ENCODE assay signal across 22 cellular contexts in the genomic region with DNA sequence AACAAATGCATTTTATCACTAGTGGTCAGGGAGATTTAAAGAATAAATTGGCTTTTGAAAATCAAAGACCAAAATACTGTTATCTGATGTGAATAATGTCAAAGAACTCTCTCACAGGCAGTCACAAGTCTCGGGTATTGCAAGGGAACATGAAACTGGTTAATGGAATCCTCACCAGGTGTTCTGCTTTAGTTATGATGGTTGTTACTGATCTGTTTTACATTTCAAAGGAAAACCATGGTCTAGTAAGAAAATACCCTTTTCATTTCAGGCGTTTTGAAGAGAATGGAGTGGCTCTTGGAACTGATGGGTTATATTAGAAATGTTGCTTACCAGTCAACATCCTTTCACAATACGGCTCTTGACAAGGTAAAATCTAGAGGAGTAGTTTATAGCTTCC. TPM values are rescaled to one million over a fixed set of nuclear protein-coding genes. Genes with fewer than 3 reads are reported as not detected.
DNase-seq lines count a peak whose midpoint lies in the region; ATAC-seq and TF ChIP-seq lines count a peak whose summit lies in the region.
"Had no signal": no experiment of that assay in that cellular context is flagged by ENCODE, and none has a peak within 500 bp of the region (broad histone marks: within the 10 kb centered on the region; RNA-seq: fewer than 3 reads in every experiment).

No MANE protein-coding gene starts in this region.

- H3K27ac ChIP-seq in GM23338 (ENCODE audit: low read depth), result no peak overlapping the region
- H3K27ac ChIP-seq in neural cell (ENCODE audit: low read length), result no peak overlapping the region
- H3K27ac ChIP-seq: BLaER1 treated with 17β-estradiol and CSF1 and Interleukin-3, amounts not matched to agents 10 nM and 100 nM had no signal

- H3K9me3 ChIP-seq in neural cell (ENCODE audit: low read length), result no peaks in the 10 kb centered on the region
- H3K9me3 ChIP-seq: SK-N-SH had no signal

- ATAC-seq in GM23338, result no peak
- ATAC-seq in GM18867 (IDR thresholded peaks at IDR 0.05; ENCODE audit: unreplicated experiment), result no peak
- ATAC-seq: T-cell had no signal

- peaks cover 15% of the 10 kb centered on the region for H3K4me1 Mint-ChIP-seq in GM23338
- H3K4me1 Mint-ChIP-seq: CD8-positive, alpha-beta memory T cell; T-cell had no signal

- H3K4me2 ChIP-seq in GM23338 (no peak overlapping the region), neural cell (ENCODE audit: low read length) (no peak overlapping the region)
- H3K4me2 ChIP-seq: BLaER1 treated with 17β-estradiol and CSF1 and Interleukin-3, amounts not matched to agents 10 nM and 100 nM; SK-N-SH had no signal

- H4K20me1 ChIP-seq in GM23338 (replicated peaks; ENCODE audit: insufficient read depth) (no peaks in the 10 kb centered on the region), neural cell (ENCODE audit: insufficient read depth) (no peaks in the 10 kb centered on the region)
- H4K20me1 ChIP-seq: BLaER1 treated with 17β-estradiol and CSF1 and Interleukin-3, amounts not matched to agents 10 nM and 100 nM had no signal

- no peaks in the 10 kb centered on the region for H3K4me1 ChIP-seq in GM23338 (ENCODE audit: insufficient read depth)

- H3K79me2 ChIP-seq in GM23338 (replicated peaks; ENCODE audit: insufficient read depth) (no peaks in the 10 kb centered on the region), neural cell (replicated peaks; ENCODE audit: insufficient read depth, low read length) (no peaks in the 10 kb centered on the region)

- H3K9me3 Mint-ChIP-seq in GM23338, result 0 out of 3 replicates have a peak, but pooled peaks cover 2% of the 10 kb centered on the region
- H3K9me3 Mint-ChIP-seq: CD8-positive, alpha-beta memory T cell; H9; T-cell had no signal

- H3K4me3 ChIP-seq in GM23338, result no peak overlapping the region
- no peak overlapping the region for H3K4me3 ChIP-seq in neural cell (ENCODE audit: low read length)
- H3K4me3 ChIP-seq: BLaER1 treated with 17β-estradiol and CSF1 and Interleukin-3, amounts not matched to agents 10 nM and 100 nM had no signal

- H3K36me3 ChIP-seq in GM23338 (ENCODE audit: insufficient read depth) (no peaks in the 10 kb centered on the region), neural cell (ENCODE audit: insufficient read depth, low read length) (peaks cover 11% of the 10 kb centered on the region)

- H3K36me3 Mint-ChIP-seq in GM23338 (ENCODE audit: low read depth), result peaks cover 17% of the 10 kb centered on the region

- no peak overlapping the region for H3K27ac Mint-ChIP-seq in GM23338
- H3K27ac Mint-ChIP-seq: CD8-positive, alpha-beta memory T cell; T-cell had no signal

- peaks cover 2% of the 10 kb centered on the region for H3K27me3 Mint-ChIP-seq in GM23338 (ENCODE audit: insufficient read depth, low read depth, poor library complexity)
- H3K27me3 Mint-ChIP-seq: CD8-positive, alpha-beta memory T cell; T-cell had no signal

- peak; percentile 65 for TF ChIP-seq EP300 in neural cell (conservative IDR thresholded peaks at IDR 0.05; ENCODE audit: poor library complexity, severe bottlenecking)

- TF ChIP-seq CTCF in GM23338 (conservative IDR thresholded peaks at IDR 0.05; ENCODE audit: low read depth in 2 of 2) (no peak), neural cell (IDR thresholded peaks at IDR 0.05; ENCODE audit: poor library complexity, severe bottlenecking) (no peak)

- H3K9me2 ChIP-seq in GM23338 (ENCODE audit: insufficient read depth), result no peaks in the 10 kb centered on the region; the same call in 1 of the 2 replicates
- H3K9me2 ChIP-seq in neural cell (ENCODE audit: insufficient read depth, low read length), result no peaks in the 10 kb centered on the region
- H3K9me2 ChIP-seq: SK-N-SH had no signal

- H2AFZ ChIP-seq in GM23338 (no peak overlapping the region), neural cell (ENCODE audit: low read depth, low read length) (no peak overlapping the region)

- H3K9ac ChIP-seq in neural cell (ENCODE audit: low read length), result no peak overlapping the region
- H3K9ac ChIP-seq: BLaER1 treated with 17β-estradiol and CSF1 and Interleukin-3, amounts not matched to agents 10 nM and 100 nM; SK-N-SH had no signal

- H3K27me3 ChIP-seq in GM23338 (ENCODE audit: insufficient read depth) (no peaks in the 10 kb centered on the region), neural cell (ENCODE audit: insufficient read depth, low read depth, low read length) (no peaks in the 10 kb centered on the region)
- H3K27me3 ChIP-seq: BLaER1 treated with 17β-estradiol and CSF1 and Interleukin-3, amounts not matched to agents 10 nM and 100 nM had no signal

- DNase-seq in GM23338 (ENCODE audit: low spot score) (peak; percentile 8), NCI-H2107 treated with DMSO at 0.1 percent for 48 hours (lab: John Stamatoyannopoulos, UW; ENCODE audit: unreplicated experiment) (peak; percentile 94), cerebellar cortex (ENCODE audit: low spot score) (peak; percentile 42), DMS 273 treated with DMSO at 0.1 percent for 48 hours (lab: John Stamatoyannopoulos, UW) (no peak), putamen (ENCODE audit: low spot score) (no peak)
- no peak for DNase-seq in activated naive CD4-positive, alpha-beta T cell treated with anti-CD3 and anti-CD28 coated beads, Interleukin-2, amount 50 U/mL, for 16 hours
- DNase-seq: CD8-positive, alpha-beta memory T cell; H9; MM.1S; NCI-H1092; NCI-H146; NCI-H2171; NCI-H446; NCI-H526 treated with DMSO at 0.1 percent for 48 hours; NK-92 treated with Interleukin-12 subunit alpha and Interleukin-12 subunit beta, amount 100 ng/mL, for 24 hours; RPMI8226; SHP77 treated with DMSO at 0.1 percent for 48 hours; SK-N-SH; T-cell had no signal

- no peak for TF ChIP-seq RAD21 in neural cell (conservative IDR thresholded peaks at IDR 0.05)

- H3K4me3 Mint-ChIP-seq in GM23338, result no peak overlapping the region
- H3K4me3 Mint-ChIP-seq: CD8-positive, alpha-beta memory T cell; H9; T-cell had no signal

- H3F3A ChIP-seq in GM23338 (replicated peaks; ENCODE audit: low read depth) (no peaks in the 10 kb centered on the region), neural cell (ENCODE audit: insufficient read depth, low read length, poor library complexity, severe bottlenecking) (no peaks in the 10 kb centered on the region)

TF ChIP-seq in GM23338, 12 proteins besides CTCF, POLR2A, EP300 and RAD21 (continues in another document):
- TF ChIP-seq JUNB (IDR thresholded peaks at IDR 0.05; ENCODE audit: unreplicated experiment) (no peak), NANOG (IDR thresholded peaks at IDR 0.05; ENCODE audit: borderline replicate concordance) (no peak; the same call in 1 of the 2 replicates), STAT1 (IDR thresholded peaks at IDR 0.05; ENCODE audit: unreplicated experiment) (no peak), ZNF114 (CRISPR knock-in tag; IDR thresholded peaks at IDR 0.05) (no peak), CREB1 (CRISPR knock-in tag; IDR thresholded peaks at IDR 0.05; ENCODE audit: low read depth) (no peak)
- TF ChIP-seq, protein P1, sequence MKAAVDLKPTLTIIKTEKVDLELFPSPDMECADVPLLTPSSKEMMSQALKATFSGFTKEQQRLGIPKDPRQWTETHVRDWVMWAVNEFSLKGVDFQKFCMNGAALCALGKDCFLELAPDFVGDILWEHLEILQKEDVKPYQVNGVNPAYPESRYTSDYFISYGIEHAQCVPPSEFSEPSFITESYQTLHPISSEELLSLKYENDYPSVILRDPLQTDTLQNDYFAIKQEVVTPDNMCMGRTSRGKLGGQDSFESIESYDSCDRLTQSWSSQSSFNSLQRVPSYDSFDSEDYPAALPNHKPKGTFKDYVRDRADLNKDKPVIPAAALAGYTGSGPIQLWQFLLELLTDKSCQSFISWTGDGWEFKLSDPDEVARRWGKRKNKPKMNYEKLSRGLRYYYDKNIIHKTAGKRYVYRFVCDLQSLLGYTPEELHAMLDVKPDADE (IDR thresholded peaks at IDR 0.05), result no peak

TF ChIP-seq in neural cell, 6 proteins besides CTCF, POLR2A, EP300 and RAD21:
- TF ChIP-seq POLR2AphosphoS5 (IDR thresholded peaks at IDR 0.05) (peak; percentile 74), MXI1 (conservative IDR thresholded peaks at IDR 0.05; ENCODE audit: poor library complexity, severe bottlenecking) (no peak), TAF1 (IDR thresholded peaks at IDR 0.05; ENCODE audit: low read depth) (no peak), SMC3 (conservative IDR thresholded peaks at IDR 0.05; ENCODE audit: poor library complexity) (no peak), EZH2 (IDR thresholded peaks at IDR 0.05; ENCODE audit: borderline replicate concordance, insufficient read depth, low read length, poor library complexity, severe bottlenecking) (no peak)
- TF ChIP-seq, protein P2, sequence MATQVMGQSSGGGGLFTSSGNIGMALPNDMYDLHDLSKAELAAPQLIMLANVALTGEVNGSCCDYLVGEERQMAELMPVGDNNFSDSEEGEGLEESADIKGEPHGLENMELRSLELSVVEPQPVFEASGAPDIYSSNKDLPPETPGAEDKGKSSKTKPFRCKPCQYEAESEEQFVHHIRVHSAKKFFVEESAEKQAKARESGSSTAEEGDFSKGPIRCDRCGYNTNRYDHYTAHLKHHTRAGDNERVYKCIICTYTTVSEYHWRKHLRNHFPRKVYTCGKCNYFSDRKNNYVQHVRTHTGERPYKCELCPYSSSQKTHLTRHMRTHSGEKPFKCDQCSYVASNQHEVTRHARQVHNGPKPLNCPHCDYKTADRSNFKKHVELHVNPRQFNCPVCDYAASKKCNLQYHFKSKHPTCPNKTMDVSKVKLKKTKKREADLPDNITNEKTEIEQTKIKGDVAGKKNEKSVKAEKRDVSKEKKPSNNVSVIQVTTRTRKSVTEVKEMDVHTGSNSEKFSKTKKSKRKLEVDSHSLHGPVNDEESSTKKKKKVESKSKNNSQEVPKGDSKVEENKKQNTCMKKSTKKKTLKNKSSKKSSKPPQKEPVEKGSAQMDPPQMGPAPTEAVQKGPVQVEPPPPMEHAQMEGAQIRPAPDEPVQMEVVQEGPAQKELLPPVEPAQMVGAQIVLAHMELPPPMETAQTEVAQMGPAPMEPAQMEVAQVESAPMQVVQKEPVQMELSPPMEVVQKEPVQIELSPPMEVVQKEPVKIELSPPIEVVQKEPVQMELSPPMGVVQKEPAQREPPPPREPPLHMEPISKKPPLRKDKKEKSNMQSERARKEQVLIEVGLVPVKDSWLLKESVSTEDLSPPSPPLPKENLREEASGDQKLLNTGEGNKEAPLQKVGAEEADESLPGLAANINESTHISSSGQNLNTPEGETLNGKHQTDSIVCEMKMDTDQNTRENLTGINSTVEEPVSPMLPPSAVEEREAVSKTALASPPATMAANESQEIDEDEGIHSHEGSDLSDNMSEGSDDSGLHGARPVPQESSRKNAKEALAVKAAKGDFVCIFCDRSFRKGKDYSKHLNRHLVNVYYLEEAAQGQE (IDR thresholded peaks at IDR 0.05; ENCODE audit: borderline replicate concordance), result no peak

RNA-seq across cellular contexts. Expression of a gene that starts 43.4 kb away (rescaled TPM):
- 2.2 and 2.5 TPM in 2 replicates for total RNA-seq in GM23338 (2014; rRNA removed; shearing (Covaris generic))
- 1.3 and 1.7 TPM in 2 replicates for polyA plus RNA-seq in GM23338 (2016; fragmentation: Nextera tagmentation; extraction: Ambion mirVana)
- polyA plus RNA-seq in neural cell, result not detected in 2 replicates
- polyA minus RNA-seq in neural cell, result under 0.01 and 0.12 TPM in 2 replicates

Comparison
In these comparisons a context has a peak if more than half of its experiments do, and no peak if none do; other contexts are left out.
1. DNase-seq: peak in GM23338 (single experiment), NCI-H2107 treated with DMSO at 0.1 percent for 48 hours (single experiment) and cerebellar cortex (single experiment); none in DMS 273 treated with DMSO at 0.1 percent for 48 hours (single experiment), activated naive CD4-positive, alpha-beta T cell treated with anti-CD3 and anti-CD28 coated beads, Interleukin-2, amount 50 U/mL, for 16 hours (single experiment) and putamen (single experiment).